Comparison of ENCODE assay signal across 8 cellular contexts in the genomic region with DNA sequence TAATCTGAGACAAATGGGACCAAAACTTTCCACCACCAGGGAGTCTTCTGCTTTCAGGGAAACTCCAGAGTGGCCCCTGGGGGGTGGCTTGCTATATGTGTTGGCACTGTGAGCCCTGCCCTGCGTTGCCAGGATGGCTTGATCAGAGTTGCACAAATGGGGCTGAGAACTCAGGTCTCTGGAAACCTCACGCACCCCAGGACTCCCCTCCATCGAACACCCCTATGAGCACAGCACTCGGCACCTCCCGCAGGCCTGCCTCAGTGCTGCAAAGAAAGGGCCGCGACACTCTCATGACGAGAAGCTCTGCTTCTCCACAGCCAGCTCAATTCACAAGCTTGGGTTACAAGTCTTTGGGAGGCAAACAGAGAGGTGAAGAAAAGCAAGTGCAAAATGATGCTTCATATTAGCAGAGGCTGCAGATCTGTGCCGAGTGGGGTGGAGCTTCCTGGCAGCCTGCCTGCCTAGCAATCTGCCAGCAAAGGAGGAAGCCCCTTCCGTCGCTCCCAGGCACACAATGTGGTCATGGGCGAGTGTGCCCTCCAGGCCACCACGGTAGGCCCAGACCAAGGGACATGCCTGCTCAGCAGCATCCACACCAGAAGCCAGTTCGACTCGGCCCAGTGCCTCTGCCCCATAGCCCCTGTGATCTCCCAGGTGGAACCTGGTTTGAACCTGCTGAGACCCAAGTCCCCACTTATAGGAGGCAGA. TPM values are rescaled to one million over a fixed set of nuclear protein-coding genes. Genes with fewer than 3 reads are reported as not detected.
A peak's percentile ranks its signal among the peaks of the same experiment; 100 is the strongest.
DNase-seq lines count a peak whose midpoint lies in the region; ATAC-seq, FAIRE-seq and TF ChIP-seq lines count a peak whose summit lies in the region.

No MANE protein-coding gene starts in this region.

- peak overlapping the region; percentile 81 for H3K27ac ChIP-seq in CD8-positive, alpha-beta memory T cell (ENCODE audit: low read depth, low read length)
- H3K27ac ChIP-seq in SJSA1 (peak overlapping the region; percentile 93), keratinocyte (ENCODE audit: control insufficient read depth, insufficient read depth, low read length) (peak overlapping the region; percentile 96)

- ATAC-seq in HG02973 (IDR thresholded peaks at IDR 0.05; ENCODE audit: unreplicated experiment) (peak; percentile 10), GM18502 (IDR thresholded peaks at IDR 0.05; ENCODE audit: poor library complexity, unreplicated experiment) (no peak)

- peaks cover 43% of the 10 kb centered on the region for H3K36me3 ChIP-seq in CD8-positive, alpha-beta memory T cell (ENCODE audit: insufficient read depth, low read length)
- H3K36me3 ChIP-seq in SJSA1 (peaks cover 87% of the 10 kb centered on the region), keratinocyte (ENCODE audit: control insufficient read depth in 2 of 2, extremely low read depth in 1 of 2, insufficient read depth in 2 of 2, low read length in 2 of 2) (peaks cover 24 to 73% of the 10 kb centered on the region in 2 experiments)

- H3K4me3 Mint-ChIP-seq in CD8-positive, alpha-beta memory T cell, result peak overlapping the region; percentile 85 to 94 (median 89)

- DNase-seq in CD8-positive, alpha-beta memory T cell, result peak; percentile 55 to 83 (median 69)
- DNase-seq in SJSA1 (ENCODE audit: low read depth in 1 of 2, low spot score in 2 of 2) (peak; percentile 76 to 78), astrocyte of the spinal cord (ENCODE audit: low read depth, low spot score) (peak; percentile 68), keratinocyte (ENCODE audit: low read depth, low spot score) (no peak), AG08396 (ENCODE audit: low spot score) (no peak)
- peak; percentile 51 for DNase-seq in stimulated activated CD4-positive, alpha-beta T cell treated with anti-CD3 and anti-CD28 coated beads, Interleukin-4, amount 100 ng/mL, for 1 hour

- H4K20me1 ChIP-seq in keratinocyte (ENCODE audit: control insufficient read depth, extremely low read depth, insufficient read depth, low read length), result peaks cover 19% of the 10 kb centered on the region

- dilution Hi-C loops in keratinocyte (cut with MboI; ENCODE audit: extremely low pct_ligation_motif_present, low sequenced_read_pairs), result no loop called here

- no peaks in the 10 kb centered on the region for H3K9me3 Mint-ChIP-seq in CD8-positive, alpha-beta memory T cell

- H3K36me3 Mint-ChIP-seq in CD8-positive, alpha-beta memory T cell, result peaks cover 6 to 92% (median 34%) of the 10 kb centered on the region in 3 donors

- peak overlapping the region; percentile 94 to 100 (median 99) for H3K27ac Mint-ChIP-seq in CD8-positive, alpha-beta memory T cell

- peaks cover 99 to 100% (median 100%) of the 10 kb centered on the region in 3 donors for H3K4me1 Mint-ChIP-seq in CD8-positive, alpha-beta memory T cell

- peak overlapping the region; percentile 85 for H3K9ac ChIP-seq in keratinocyte (ENCODE audit: control insufficient read depth, extremely low read depth, insufficient read depth, low read length)

- H3K9me1 ChIP-seq in keratinocyte (ENCODE audit: control insufficient read depth, extremely low read depth, insufficient read depth, low read length), result peaks cover 2% of the 10 kb centered on the region

- peak overlapping the region; percentile 62 for H3K4me3 ChIP-seq in CD8-positive, alpha-beta memory T cell (ENCODE audit: low read length)
- H3K4me3 ChIP-seq in SJSA1 (no peak overlapping the region), astrocyte of the spinal cord (ENCODE audit: low read depth, low read length) (no peak overlapping the region), keratinocyte (ENCODE audit: control insufficient read depth in 2 of 3, extremely low read depth in 1 of 3, insufficient read depth in 2 of 3, low read depth in 1 of 3, low read length in 3 of 3) (peak overlapping the region in 2 of 3 experiments; percentile 18 to 36)

- no peak overlapping the region for H2AFZ ChIP-seq in keratinocyte (ENCODE audit: control insufficient read depth, low read length)

- POLR2A ChIA-PET in CD8-positive, alpha-beta memory T cell (lab: Charles Lee), result interaction anchor here (0.5 to 5.5 kb wide), 21 partner anchors 10 to 138 kb away, joined by 3 to 76 read pairs (median 4); a partner anchor contains a TSS

- peak overlapping the region; percentile 89 for H3K4me2 ChIP-seq in keratinocyte (ENCODE audit: control insufficient read depth, extremely low read depth, insufficient read depth, low read depth, low read length)

- TF ChIP-seq CTCF in astrocyte of the spinal cord (IDR thresholded peaks at IDR 0.05; ENCODE audit: low read depth, low read length), result no peak
- TF ChIP-seq CTCF in keratinocyte (optimal IDR thresholded peaks at IDR 0.05 in 1 of 3, IDR thresholded peaks at IDR 0.05 in 1 of 3, conservative IDR thresholded peaks at IDR 0.05 in 1 of 3; ENCODE audit: extremely low read depth in 1 of 3, insufficient read depth in 2 of 3, low read length in 3 of 3), result peak in 1 of 3 experiments; percentile 6

- H3K9me3 ChIP-seq in CD8-positive, alpha-beta memory T cell (ENCODE audit: low read length), result no peaks in the 10 kb centered on the region
- H3K9me3 ChIP-seq in SJSA1 (replicated peaks) (no peaks in the 10 kb centered on the region), keratinocyte (ENCODE audit: control insufficient read depth, low read depth, low read length) (no peaks in the 10 kb centered on the region)

- no peaks in the 10 kb centered on the region for H3K27me3 ChIP-seq in CD8-positive, alpha-beta memory T cell (ENCODE audit: insufficient read depth, low read length, poor library complexity, severe bottlenecking)
- H3K27me3 ChIP-seq in SJSA1 (replicated peaks) (no peaks in the 10 kb centered on the region), keratinocyte (ENCODE audit: control insufficient read depth, extremely low read depth, insufficient read depth, low read length) (no peaks in the 10 kb centered on the region)

- in situ Hi-C loops in astrocyte of the spinal cord (cut with HindIII; ENCODE audit: low sequenced_read_pairs), result no loop called here

- peaks cover 69% of the 10 kb centered on the region for H3K79me2 ChIP-seq in keratinocyte (ENCODE audit: control insufficient read depth, insufficient read depth, low read length)

- CTCF ChIA-PET in CD8-positive, alpha-beta memory T cell (lab: Charles Lee), result interaction anchor here (0.9 to 8.1 kb wide), 16 partner anchors 10 to 139 kb away, joined by 3 to 48 read pairs (median 5); a partner anchor contains a TSS

- no peak for FAIRE-seq in keratinocyte (lab: Jason Lieb, UNC)

- H3K27me3 Mint-ChIP-seq in CD8-positive, alpha-beta memory T cell, result peaks cover 0 to 4% of the 10 kb centered on the region in 2 donors

- H3K4me1 ChIP-seq in CD8-positive, alpha-beta memory T cell (ENCODE audit: insufficient read depth, low read length), result peaks cover 96% of the 10 kb centered on the region
- peaks cover 98% of the 10 kb centered on the region for H3K4me1 ChIP-seq in SJSA1 (replicated peaks)
- peaks cover 100% of the 10 kb centered on the region for H3K4me1 ChIP-seq in keratinocyte (ENCODE audit: control insufficient read depth, extremely low read depth, insufficient read depth, low read length)

RNA-seq across cellular contexts. Expression of a gene that starts 55.7 kb away (rescaled TPM):
- 100 to 1,000 TPM; 680 to 684 TPM for total RNA-seq in CD8-positive, alpha-beta memory T cell
- 425 TPM for polyA plus RNA-seq in CD8-positive, alpha-beta memory T cell
- total RNA-seq in SJSA1 (2014; rRNA removed; shearing (Covaris generic)), result 510 and 668 TPM in 2 replicates
- 277 to 489 TPM (median 351 TPM) in 3 replicates for polyA plus RNA-seq in keratinocyte
- 526 TPM for polyA plus RNA-seq in keratinocyte (2011; ENCODE audit: low read depth)
- polyA plus RNA-seq in keratinocyte (2011; cell fraction: cytosol; rRNA removed), result 357 and 388 TPM in 2 replicates
- 864 and 995 TPM in 2 replicates for polyA plus RNA-seq in keratinocyte (2011; cell fraction: nucleus; rRNA removed)
- polyA plus RNA-seq in keratinocyte (2012; ENCODE audit: low replicate concordance), result 168 and 903 TPM in 2 replicates
- 752 to 1,882 TPM (median 1,066 TPM) in 3 replicates for polyA minus RNA-seq in keratinocyte
- polyA minus RNA-seq in keratinocyte (2011; cell fraction: cytosol; rRNA and poly(A)+ RNA removed), result 461 TPM
- 623 and 1,627 TPM in 2 replicates for polyA minus RNA-seq in keratinocyte (2011; cell fraction: nucleus; rRNA and poly(A)+ RNA removed)

Comparison
In these comparisons a context has a peak if more than half of its experiments do, and no peak if none do; other contexts are left out.
1. DNase-seq: peak in CD8-positive, alpha-beta memory T cell (5 of 5), SJSA1 (2 of 2), astrocyte of the spinal cord (single experiment) and stimulated activated CD4-positive, alpha-beta T cell treated with anti-CD3 and anti-CD28 coated beads, Interleukin-4, amount 100 ng/mL, for 1 hour (single experiment); none in keratinocyte (single experiment) and AG08396 (single experiment).
2. H3K4me3 ChIP-seq: peak in CD8-positive, alpha-beta memory T cell (single experiment) and keratinocyte (2 of 3); none in SJSA1 (single experiment) and astrocyte of the spinal cord (single experiment).
3. Peak in every context shown above with its lines, with median percentiles within 50 percentile points of each other: H3K27ac ChIP-seq.